In genomic region chr15:64035525-64035924, GRCh38 we compare ENCODE assay signal across 28 cellular contexts.
"Had no signal": no experiment of that assay in that cellular context is flagged by ENCODE, and none has a peak within 500 bp of the region (broad histone marks: within the 10 kb centered on the region; RNA-seq: fewer than 3 reads in every experiment).

No MANE protein-coding gene starts in this region.

- H3K4me1 ChIP-seq: SJSA1 had no signal

- H3K9me3 ChIP-seq: SJSA1 had no signal

- H3K9me3 Mint-ChIP-seq: activated CD4-positive, alpha-beta memory T cell treated with anti-CD3 and anti-CD28 coated beads for 36 hours; activated CD4-positive, alpha-beta T cell treated with anti-CD3 and anti-CD28 coated beads, Interleukin-2, amount 10 ng/mL, durations not matched to agents 7 days and 5 days; activated naive CD4-positive, alpha-beta T cell treated with anti-CD3 and anti-CD28 coated beads for 36 hours; activated T-helper 17 cell treated with anti-CD3 and anti-CD28 coated beads, Interleukin-2, amount 50 U/mL, for 72 hours; T-helper 1 cell treated with Interleukin-12 subunit alpha and Interleukin-12 subunit beta and Interleukin-4 antibody, amounts not matched to agents 30 μg/mL and 1 μg/mL, for 36 hours had no signal

- H3K27me3 Mint-ChIP-seq: activated CD4-positive, alpha-beta T cell treated with anti-CD3 and anti-CD28 coated beads, Interleukin-2, amount 10 ng/mL, durations not matched to agents 7 days and 5 days; activated naive CD8-positive, alpha-beta T cell; activated T-helper 17 cell treated with anti-CD3 and anti-CD28 coated beads, Interleukin-2, amount 50 U/mL, for 72 hours had no signal

- H3K4me1 Mint-ChIP-seq: activated T-helper 17 cell treated with anti-CD3 and anti-CD28 coated beads, Interleukin-2, amount 50 U/mL, for 72 hours had no signal

- DNase-seq: activated CD4-positive, alpha-beta memory T cell treated with anti-CD3 and anti-CD28 coated beads for 36 hours; activated CD4-positive, alpha-beta T cell treated with anti-CD3 and anti-CD28 coated beads, Interleukin-2, amount 10 ng/mL, durations not matched to agents 7 days and 5 days; activated gamma-delta T cell; activated naive CD4-positive, alpha-beta T cell treated with anti-CD3 and anti-CD28 coated beads for 36 hours; activated T-cell treated with anti-CD3 and anti-CD28 coated beads for 4 hours; activated T-cell treated with anti-CD3 and anti-CD28 coated beads, Interleukin-2, amount 50 U/mL, for 48 hours; amygdala; brain microvascular endothelial cell; MV-4-11; NCI-H1092 treated with DMSO at 0.1 percent for 48 hours; NCI-H1417 treated with DMSO at 0.1 percent for 48 hours; NCI-H1694; NCI-H2029; NCI-H2107; NCI-H345; NCI-H510A; NCI-H526 treated with DMSO at 0.1 percent for 48 hours; NCI-H82; OCI-M1; RPMI8226; SHP77 had no signal

- H3K4me3 ChIP-seq: cardiac muscle cell, SJSA1 had no signal

- H3K36me3 ChIP-seq: brain microvascular endothelial cell, cardiac muscle cell, SJSA1 had no signal

- H3K27me3 ChIP-seq: brain microvascular endothelial cell, cardiac muscle cell had no signal

- H3K27ac Mint-ChIP-seq: activated CD4-positive, alpha-beta memory T cell treated with anti-CD3 and anti-CD28 coated beads for 36 hours; activated CD4-positive, alpha-beta T cell treated with anti-CD3 and anti-CD28 coated beads, Interleukin-2, amount 10 ng/mL, durations not matched to agents 7 days and 5 days; activated naive CD4-positive, alpha-beta T cell treated with anti-CD3 and anti-CD28 coated beads for 36 hours; activated naive CD8-positive, alpha-beta T cell; activated T-helper 17 cell treated with anti-CD3 and anti-CD28 coated beads, Interleukin-2, amount 50 U/mL, for 72 hours; T-helper 1 cell treated with Interleukin-12 subunit alpha and Interleukin-12 subunit beta and Interleukin-4 antibody, amounts not matched to agents 30 μg/mL and 1 μg/mL, for 36 hours had no signal

- H3K4me3 Mint-ChIP-seq: activated CD4-positive, alpha-beta memory T cell treated with anti-CD3 and anti-CD28 coated beads for 36 hours; activated CD4-positive, alpha-beta T cell treated with anti-CD3 and anti-CD28 coated beads, Interleukin-2, amount 10 ng/mL, durations not matched to agents 7 days and 5 days; activated naive CD4-positive, alpha-beta T cell treated with anti-CD3 and anti-CD28 coated beads for 36 hours; activated naive CD8-positive, alpha-beta T cell; activated T-helper 17 cell treated with anti-CD3 and anti-CD28 coated beads, Interleukin-2, amount 50 U/mL, for 72 hours; T-helper 1 cell treated with Interleukin-12 subunit alpha and Interleukin-12 subunit beta and Interleukin-4 antibody, amounts not matched to agents 30 μg/mL and 1 μg/mL, for 36 hours had no signal

- ATAC-seq: activated T-helper 17 cell treated with anti-CD3 and anti-CD28 coated beads, Interleukin-2, amount 50 U/mL, for 72 hours; Panc1 had no signal

- H3K36me3 Mint-ChIP-seq: activated CD4-positive, alpha-beta memory T cell treated with anti-CD3 and anti-CD28 coated beads for 36 hours; activated naive CD8-positive, alpha-beta T cell had no signal

- H3K9ac ChIP-seq: KMS-11 had no signal

- H3K27ac ChIP-seq: brain microvascular endothelial cell, cardiac muscle cell, KMS-11, SJSA1 had no signal
